8 cellular contexts compared by ENCODE assay signal in genomic region chr15:42273099-42273899, GRCh38. TPM values are rescaled to one million over a fixed set of nuclear protein-coding genes. Genes with fewer than 3 reads are reported as not detected.
DNase-seq lines count a peak whose midpoint lies in the region; ATAC-seq and TF ChIP-seq lines count a peak whose summit lies in the region.

TSS of gene GANC (plus strand) at chr15:42273201. CDS start at chr15:42274482, 1,281 bp downstream.
TSS of gene TMEM87A (minus strand) at chr15:42273433. CDS start at chr15:42273398, 35 bp downstream.

- DNase-seq in DMS 273 treated with DMSO at 0.1 percent for 48 hours (lab: John Stamatoyannopoulos, UW) (peak; percentile 91), OCI-M2 (lab: John Stamatoyannopoulos, UW; ENCODE audit: unreplicated experiment) (peak; percentile 75), activated T-cell treated with anti-CD3 and anti-CD28 coated beads for 4 hours (peak; percentile 94), epithelial cell of esophagus (ENCODE audit: low read depth) (peak; percentile 99)
- DNase-seq in stimulated activated CD8-positive, alpha-beta memory T cell treated with anti-CD3 and anti-CD28 coated beads, Interleukin-4, amount 100 ng/mL, for 1 hour (ENCODE audit: low read depth in 2 of 2, low spot score in 1 of 2) = peak; percentile 85 to 90

- no peaks in the 10 kb centered on the region for H3K27me3 Mint-ChIP-seq in IgD-negative memory B cell

- H3K9me3 ChIP-seq in mononuclear cell (ENCODE audit: low read depth, low read length) = no peaks in the 10 kb centered on the region

- H3K4me3 Mint-ChIP-seq in IgD-negative memory B cell = peak within 1 kb of the TSS; percentile 90 to 100 (median 100)

- H3K4me3 ChIP-seq in epithelial cell of esophagus (ENCODE audit: low read length) (peak within 1 kb of the TSS; percentile 89), mononuclear cell (ENCODE audit: low read length) (peak within 1 kb of the TSS; percentile 65)

- H3K27ac Mint-ChIP-seq in IgD-negative memory B cell = peak within 1 kb of the TSS; percentile 97 to 99 (median 99)

- H3K4me1 ChIP-seq in mononuclear cell (ENCODE audit: insufficient read depth, low read length) = peaks cover 28% of the 10 kb centered on the region

- no peaks in the 10 kb centered on the region for H3K9me3 Mint-ChIP-seq in IgD-negative memory B cell

- peaks cover 31 to 45% (median 38%) of the 10 kb centered on the region in 3 donors for H3K4me1 Mint-ChIP-seq in IgD-negative memory B cell

- ATAC-seq in GM21529 (IDR thresholded peaks at IDR 0.05; ENCODE audit: unreplicated experiment) = peak; percentile 89

- no peaks in the 10 kb centered on the region for H3K27me3 ChIP-seq in mononuclear cell (ENCODE audit: insufficient read depth, low read length)

- TF ChIP-seq CTCF in epithelial cell of esophagus (IDR thresholded peaks at IDR 0.05; ENCODE audit: insufficient read depth, low read depth, low read length, missing control alignments) = no peak

- H3K36me3 Mint-ChIP-seq in IgD-negative memory B cell = peaks cover 5% of the 10 kb centered on the region

RNA-seq across cellular contexts. Expression of gene GANC, which starts in this region (rescaled TPM):
- polyA plus RNA-seq in IgD-negative memory B cell = 48.0 TPM
- total RNA-seq in mononuclear cell = 21.4 TPM

RNA-seq across cellular contexts. Expression of gene TMEM87A, which starts in this region (rescaled TPM):
- 39.2 TPM for polyA plus RNA-seq in IgD-negative memory B cell
- 78.3 TPM for total RNA-seq in mononuclear cell

Comparison
In these comparisons a context has a peak if more than half of its experiments do, and no peak if none do; other contexts are left out.
1. Peak in every context shown above with its lines: DNase-seq, ATAC-seq and H3K4me3 ChIP-seq.